ENCODE assay signal across 1 cellular context in the genomic region with DNA sequence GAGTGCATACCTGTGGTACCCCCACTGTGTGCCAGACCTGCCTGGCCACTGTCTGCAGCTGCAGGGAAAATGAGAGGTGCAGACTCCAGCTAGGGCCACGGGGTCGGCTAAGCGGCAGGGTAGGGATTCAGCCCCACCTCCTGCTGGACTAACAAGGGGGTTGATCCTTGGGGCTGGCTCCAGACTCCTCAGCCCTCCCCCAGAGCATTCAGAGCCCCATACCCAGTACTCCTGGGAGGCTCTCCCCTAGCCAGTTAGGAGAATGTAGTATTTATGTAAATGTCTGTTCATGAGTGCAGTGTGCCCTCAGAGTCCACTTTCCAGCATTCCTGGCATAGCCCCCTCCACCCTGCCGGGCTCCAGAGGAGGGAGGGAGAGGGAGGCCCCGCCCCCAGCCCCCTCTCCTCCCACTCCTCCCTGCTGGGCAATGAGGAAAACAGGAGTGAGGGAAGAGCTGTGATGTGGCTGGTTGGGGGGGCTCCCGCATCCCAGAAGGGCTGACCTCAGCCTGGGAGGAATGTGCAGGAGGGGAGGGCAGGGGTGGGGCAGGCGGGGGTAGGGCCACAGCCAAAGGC.
TF ChIP-seq lines count a peak whose summit lies in the region.

No MANE protein-coding gene starts in this region.

TF ChIP-seq in SK-N-SH, 30 proteins besides CTCF, POLR2A, EP300 and RAD21 (continued from another document):
- TF ChIP-seq NRF1 (IDR thresholded peaks at IDR 0.05; ENCODE audit: low read depth, low read length), result no peak
- TF ChIP-seq FOSL2 (IDR thresholded peaks at IDR 0.05; ENCODE audit: borderline replicate concordance, low read depth), result peak; percentile 32; the same call in 1 of the 2 replicates
- TF ChIP-seq, protein P1, sequence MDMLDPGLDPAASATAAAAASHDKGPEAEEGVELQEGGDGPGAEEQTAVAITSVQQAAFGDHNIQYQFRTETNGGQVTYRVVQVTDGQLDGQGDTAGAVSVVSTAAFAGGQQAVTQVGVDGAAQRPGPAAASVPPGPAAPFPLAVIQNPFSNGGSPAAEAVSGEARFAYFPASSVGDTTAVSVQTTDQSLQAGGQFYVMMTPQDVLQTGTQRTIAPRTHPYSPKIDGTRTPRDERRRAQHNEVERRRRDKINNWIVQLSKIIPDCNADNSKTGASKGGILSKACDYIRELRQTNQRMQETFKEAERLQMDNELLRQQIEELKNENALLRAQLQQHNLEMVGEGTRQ (IDR thresholded peaks at IDR 0.05; ENCODE audit: borderline replicate concordance, low read depth, low read length), result no peak
- peak; percentile 72 for TF ChIP-seq TCF12 (IDR thresholded peaks at IDR 0.05)
- TF ChIP-seq, protein P2, sequence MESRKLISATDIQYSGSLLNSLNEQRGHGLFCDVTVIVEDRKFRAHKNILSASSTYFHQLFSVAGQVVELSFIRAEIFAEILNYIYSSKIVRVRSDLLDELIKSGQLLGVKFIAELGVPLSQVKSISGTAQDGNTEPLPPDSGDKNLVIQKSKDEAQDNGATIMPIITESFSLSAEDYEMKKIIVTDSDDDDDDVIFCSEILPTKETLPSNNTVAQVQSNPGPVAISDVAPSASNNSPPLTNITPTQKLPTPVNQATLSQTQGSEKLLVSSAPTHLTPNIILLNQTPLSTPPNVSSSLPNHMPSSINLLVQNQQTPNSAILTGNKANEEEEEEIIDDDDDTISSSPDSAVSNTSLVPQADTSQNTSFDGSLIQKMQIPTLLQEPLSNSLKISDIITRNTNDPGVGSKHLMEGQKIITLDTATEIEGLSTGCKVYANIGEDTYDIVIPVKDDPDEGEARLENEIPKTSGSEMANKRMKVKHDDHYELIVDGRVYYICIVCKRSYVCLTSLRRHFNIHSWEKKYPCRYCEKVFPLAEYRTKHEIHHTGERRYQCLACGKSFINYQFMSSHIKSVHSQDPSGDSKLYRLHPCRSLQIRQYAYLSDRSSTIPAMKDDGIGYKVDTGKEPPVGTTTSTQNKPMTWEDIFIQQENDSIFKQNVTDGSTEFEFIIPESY (IDR thresholded peaks at IDR 0.05; ENCODE audit: borderline replicate concordance, low read depth), result peak; percentile 47; the same call in 1 of the 2 replicates
- peak; percentile 58; the same call in 1 of the 2 replicates for TF ChIP-seq SIN3A (IDR thresholded peaks at IDR 0.05; ENCODE audit: borderline replicate concordance, low read depth, low read length)
- TF ChIP-seq TEAD4 (IDR thresholded peaks at IDR 0.05; ENCODE audit: borderline replicate concordance, insufficient read depth), result peak; percentile 90
- peak; percentile 51 for TF ChIP-seq POLR2AphosphoS5 (IDR thresholded peaks at IDR 0.05; ENCODE audit: low read depth, low read length)
- TF ChIP-seq GATA2 (CRISPR knock-in tag; IDR thresholded peaks at IDR 0.05), result no peak
